Comparison of ENCODE assay signal across 8 cellular contexts in the genomic region with DNA sequence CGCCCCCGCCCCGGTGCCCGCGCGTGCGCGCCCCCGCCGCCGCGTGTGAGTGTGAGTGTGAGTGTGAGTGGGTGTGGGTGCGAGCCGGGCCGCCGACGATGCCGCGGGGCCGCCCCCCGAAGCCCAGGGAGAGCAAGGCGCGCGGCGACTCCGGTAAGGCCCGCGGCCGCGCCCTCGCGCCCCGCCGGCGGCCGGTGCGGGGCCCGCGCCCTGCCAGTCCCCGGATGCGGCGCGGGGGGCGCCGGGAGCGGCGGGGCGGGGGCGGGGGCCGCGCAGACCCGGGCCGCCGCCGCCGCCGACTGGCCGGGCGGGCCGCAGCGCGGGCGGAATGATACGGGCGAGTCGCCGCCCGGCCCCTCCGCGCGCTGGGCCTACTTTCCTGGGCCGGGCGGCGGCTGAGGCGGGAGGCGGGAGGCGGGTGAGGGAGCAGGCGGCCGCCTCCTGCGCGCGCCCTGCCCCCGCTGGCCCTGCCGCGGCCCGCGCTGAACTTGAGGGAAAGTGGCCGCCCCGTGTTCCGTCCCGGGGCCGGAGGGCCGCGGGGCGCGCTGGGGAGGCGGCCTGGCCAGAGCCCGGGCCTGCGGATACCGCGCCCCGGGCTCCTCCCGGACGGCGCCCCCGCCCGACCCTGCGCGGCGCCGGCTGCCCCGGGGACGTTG. TPM values are rescaled to one million over a fixed set of nuclear protein-coding genes. Genes with fewer than 3 reads are reported as not detected.
DNase-seq lines count a peak whose midpoint lies in the region; ATAC-seq, FAIRE-seq and TF ChIP-seq lines count a peak whose summit lies in the region.

Gene ZNF236, plus strand, starts transcription at position 48 of the 656 bp plus-strand sequence. Its CDS starts 51 bp downstream, at position 99.

- no peaks in the 10 kb centered on the region for H3K27me3 ChIP-seq in bronchial epithelial cell (ENCODE audit: control insufficient read depth, insufficient read depth, low read length)

- H3K36me3 ChIP-seq in bronchial epithelial cell (ENCODE audit: control insufficient read depth, insufficient read depth, low read length), result no peaks in the 10 kb centered on the region

- TF ChIP-seq CTCF in WI38 (IDR thresholded peaks at IDR 0.05; ENCODE audit: low read depth, low read length) (no peak), bronchial epithelial cell (IDR thresholded peaks at IDR 0.05; ENCODE audit: insufficient read depth, low read length, severe bottlenecking) (no peak)

- H3K4me3 ChIP-seq in WI38 (ENCODE audit: low read depth, low read length), result peak within 1 kb of the TSS; percentile 91
- H3K4me3 ChIP-seq in bronchial epithelial cell (ENCODE audit: low read depth, low read length), result peak within 1 kb of the TSS; percentile 72

- FAIRE-seq in bronchial epithelial cell (lab: Jason Lieb, UNC), result no peak

- DNase-seq in NCI-H1417 (lab: John Stamatoyannopoulos, UW), result peak; percentile 69 to 96 (median 90)
- no peak for DNase-seq in NCI-H1417 treated with DMSO at 0.1 percent for 48 hours (lab: John Stamatoyannopoulos, UW)
- peak; percentile 73 for DNase-seq in NCI-H1092 (lab: John Stamatoyannopoulos, UW)
- DNase-seq in bronchial epithelial cell (ENCODE audit: low read depth), result no peak
- DNase-seq in inferior parietal cortex (ENCODE audit: extremely low spot score), result peak; percentile 41
- peak; percentile 41 to 48 for DNase-seq in stimulated activated CD4-positive, alpha-beta T cell treated with anti-CD3 and anti-CD28 coated beads, Interleukin-12 subunit alpha, Interleukin-12 subunit beta, amount 100 ng/mL, for 24 hours (ENCODE audit: low read depth in 2 of 2)

- peak; percentile 44 for ATAC-seq in HG02610 (IDR thresholded peaks at IDR 0.05; ENCODE audit: unreplicated experiment)

RNA-seq across cellular contexts. Expression of gene ZNF236, which starts in this region (rescaled TPM):
- 5.3 and 6.4 TPM in 2 replicates for total RNA-seq in bronchial epithelial cell

Comparison
In these comparisons a context has a peak if more than half of its experiments do, and no peak if none do; other contexts are left out.
1. DNase-seq: peak in NCI-H1417 (3 of 3), NCI-H1092 (single experiment), inferior parietal cortex (single experiment) and stimulated activated CD4-positive, alpha-beta T cell treated with anti-CD3 and anti-CD28 coated beads, Interleukin-12 subunit alpha, Interleukin-12 subunit beta, amount 100 ng/mL, for 24 hours (2 of 2); none in NCI-H1417 treated with DMSO at 0.1 percent for 48 hours (single experiment) and bronchial epithelial cell (single experiment).